1 cellular context compared by ENCODE assay signal in the genomic region with DNA sequence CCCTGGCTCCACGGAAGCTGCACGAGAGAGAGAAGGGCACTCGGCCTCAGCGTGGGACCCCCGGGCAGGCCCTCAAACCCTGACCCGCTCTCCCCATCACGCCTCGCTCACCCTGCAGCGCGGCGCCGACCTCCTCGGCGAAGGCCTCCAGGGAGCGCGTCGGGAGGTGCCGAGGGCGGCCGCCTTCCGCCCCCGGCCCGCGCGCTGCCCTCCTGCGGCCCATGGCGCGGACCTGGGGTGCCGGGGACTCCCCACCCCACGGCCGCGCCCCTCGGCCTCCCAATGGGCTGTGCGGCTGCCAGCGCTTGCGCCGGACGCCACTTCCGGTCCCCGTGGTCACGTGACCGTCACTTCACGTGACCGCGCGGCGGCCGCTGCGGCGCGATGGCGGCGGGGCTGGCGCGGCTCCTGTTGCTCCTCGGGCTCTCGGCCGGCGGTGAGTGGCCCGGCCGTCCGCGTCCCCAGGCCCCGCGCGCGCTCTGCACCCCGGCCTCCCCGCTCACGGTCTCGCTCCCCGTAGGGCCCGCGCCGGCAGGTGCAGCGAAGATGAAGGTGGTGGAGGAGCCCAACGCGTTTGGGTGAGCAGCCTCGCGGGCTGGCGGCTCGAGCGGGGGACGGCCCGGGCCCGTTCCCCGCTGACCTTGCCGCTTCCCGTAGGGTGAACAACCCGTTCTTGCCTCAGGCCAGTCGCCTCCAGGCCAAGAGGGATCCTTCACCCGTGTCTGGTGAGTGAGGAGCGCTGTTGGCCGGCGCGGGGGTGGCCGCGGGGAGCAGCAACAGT.
TF ChIP-seq lines count a peak whose summit lies in the region.

TSS of gene GNPTG (plus strand) at position 350 of the 781 bp plus-strand sequence. CDS start at position 385, 35 bp downstream.
TSS of gene TSR3 (minus strand) at position 297 of the 781 bp plus-strand sequence. CDS start at position 223, 74 bp downstream.

TF ChIP-seq in K562, 482 proteins besides CTCF, POLR2A, EP300 and RAD21 (continued from another document):
- TF ChIP-seq ZNF561 (CRISPR knock-in tag; conservative IDR thresholded peaks at IDR 0.05) (no peak), HDAC2 (IDR thresholded peaks at IDR 0.05) (no peak), ZNF311 (CRISPR knock-in tag; IDR thresholded peaks at IDR 0.05) (no peak), ZNF717 (CRISPR knock-in tag; IDR thresholded peaks at IDR 0.05) (no peak), BRD9 (IDR thresholded peaks at IDR 0.05; ENCODE audit: low read depth, partially characterized antibody) (no peak), HMG20A (CRISPR knock-in tag; conservative IDR thresholded peaks at IDR 0.05) (no peak), L3MBTL2 (IDR thresholded peaks at IDR 0.05) (peak; percentile 59; the same call in 1 of the 2 replicates), ZSCAN32 (CRISPR knock-in tag; IDR thresholded peaks at IDR 0.05) (no peak), RAD51 (IDR thresholded peaks at IDR 0.05; ENCODE audit: borderline replicate concordance, low read depth) (peak; percentile 97), MAFF (IDR thresholded peaks at IDR 0.05; ENCODE audit: low read length) (no peak), MXD1 (CRISPR knock-in tag; IDR thresholded peaks at IDR 0.05; ENCODE audit: borderline replicate concordance, poor library complexity, severe bottlenecking) (peak; percentile 70), SMAD2 (IDR thresholded peaks at IDR 0.05; ENCODE audit: low read depth, low read length) (no peak), SRF (CRISPR knock-in tag; IDR thresholded peaks at IDR 0.05) (no peak), RNF2 (IDR thresholded peaks at IDR 0.05) (peak; percentile 77; the same call in 1 of the 2 replicates), ZNF707 (CRISPR knock-in tag; conservative IDR thresholded peaks at IDR 0.05) (no peak), NELFE (IDR thresholded peaks at IDR 0.05; ENCODE audit: insufficient read depth, insufficient read length) (no peak), HMGN3 (IDR thresholded peaks at IDR 0.05; ENCODE audit: borderline replicate concordance, extremely low read depth, insufficient read length, low read depth, low read length) (peak; percentile 83), MECOM (CRISPR knock-in tag; IDR thresholded peaks at IDR 0.05) (no peak), DIDO1 (tag; IDR thresholded peaks at IDR 0.05; ENCODE audit: low read depth) (0 out of 2 replicates have a peak, but pooled peaks have one; percentile 34)
- TF ChIP-seq, protein P1, sequence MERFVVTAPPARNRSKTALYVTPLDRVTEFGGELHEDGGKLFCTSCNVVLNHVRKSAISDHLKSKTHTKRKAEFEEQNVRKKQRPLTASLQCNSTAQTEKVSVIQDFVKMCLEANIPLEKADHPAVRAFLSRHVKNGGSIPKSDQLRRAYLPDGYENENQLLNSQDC (CRISPR knock-in tag; IDR thresholded peaks at IDR 0.05) = peak; percentile 87; the same call in 1 of the 2 replicates
- TF ChIP-seq, protein P2, sequence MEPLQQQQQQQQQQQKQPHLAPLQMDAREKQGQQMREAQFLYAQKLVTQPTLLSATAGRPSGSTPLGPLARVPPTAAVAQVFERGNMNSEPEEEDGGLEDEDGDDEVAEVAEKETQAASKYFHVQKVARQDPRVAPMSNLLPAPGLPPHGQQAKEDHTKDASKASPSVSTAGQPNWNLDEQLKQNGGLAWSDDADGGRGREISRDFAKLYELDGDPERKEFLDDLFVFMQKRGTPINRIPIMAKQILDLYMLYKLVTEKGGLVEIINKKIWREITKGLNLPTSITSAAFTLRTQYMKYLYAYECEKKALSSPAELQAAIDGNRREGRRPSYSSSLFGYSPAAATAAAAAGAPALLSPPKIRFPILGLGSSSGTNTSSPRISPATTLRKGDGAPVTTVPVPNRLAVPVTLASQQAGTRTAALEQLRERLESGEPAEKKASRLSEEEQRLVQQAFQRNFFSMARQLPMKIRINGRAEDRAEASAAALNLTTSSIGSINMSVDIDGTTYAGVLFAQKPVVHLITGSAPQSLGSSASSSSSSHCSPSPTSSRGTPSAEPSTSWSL (CRISPR knock-in tag; IDR thresholded peaks at IDR 0.05; ENCODE audit: borderline replicate concordance) = no peak
